In the genomic region with DNA sequence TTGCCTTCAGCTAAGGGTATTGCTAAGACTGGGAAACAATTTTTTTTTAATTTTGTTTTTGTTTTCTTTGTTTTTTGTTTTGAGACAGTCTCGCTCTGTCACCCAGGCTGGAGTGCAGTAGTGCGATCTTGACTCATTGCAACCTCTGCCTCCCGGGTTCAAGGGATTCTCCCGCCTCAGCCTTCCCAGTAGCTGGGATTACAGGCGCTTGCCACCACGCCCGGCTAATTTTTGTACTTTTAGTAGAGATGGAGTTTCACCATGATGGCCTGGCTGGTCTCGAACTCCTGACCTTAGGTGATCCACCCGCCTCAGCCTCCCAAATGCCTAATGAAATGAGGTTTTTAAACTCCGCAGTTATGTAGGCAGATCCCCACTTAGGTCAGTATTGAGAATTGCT, we compare ENCODE assay signal across 8 cellular contexts. TPM values are rescaled to one million over a fixed set of nuclear protein-coding genes. Genes with fewer than 3 reads are reported as not detected.
DNase-seq lines count a peak whose midpoint lies in the region; ATAC-seq and TF ChIP-seq lines count a peak whose summit lies in the region.
"Not testable (repeated sequence)": the region's sequence is repeated elsewhere in the genome, so short reads cannot be mapped to it uniquely, and the experiment has no call there.

No MANE protein-coding gene starts in this region.

- TF ChIP-seq CTCF in DOHH2 (IDR thresholded peaks at IDR 0.05; ENCODE audit: low read depth, low read length, poor library complexity, severe bottlenecking); PC-3 (conservative IDR thresholded peaks at IDR 0.05; ENCODE audit: low read depth, low read length); mesothelial cell of epicardium (IDR thresholded peaks at IDR 0.05; ENCODE audit: unreplicated experiment); tibial artery (IDR thresholded peaks at IDR 0.05): not testable (repeated sequence)

- peak overlapping the region; percentile 82 for H3K4me3 Mint-ChIP-seq in activated CD8-positive, alpha-beta T cell treated with anti-CD3 and anti-CD28 coated beads, Interleukin-2, amount 10 ng/mL, durations not matched to agents 7 days and 5 days
- H3K4me3 Mint-ChIP-seq in mesothelial cell of epicardium, result peak overlapping the region; percentile 81

- POLR2A ChIA-PET in PC-3 (lab: Charles Lee; ENCODE audit: unreplicated experiment), result not testable (repeated sequence)
- POLR2A ChIA-PET in activated CD8-positive, alpha-beta T cell treated with anti-CD3 and anti-CD28 coated beads, Interleukin-2, amount 10 ng/mL, durations not matched to agents 7 days and 5 days (lab: Charles Lee), result interaction anchor here (1.0 to 3.9 kb wide), 3 partner anchors 16 to 189 kb away, joined by 5 to 28 read pairs (median 5); no protein-coding TSS in a partner anchor

- H3K9me3 ChIP-seq in DOHH2 (ENCODE audit: control insufficient read depth, insufficient read depth, low read length); PC-3 (ENCODE audit: low read length); adipocyte (ENCODE audit: control insufficient read depth, low read length); skeletal muscle satellite cell (replicated peaks; ENCODE audit: low read length); tibial artery: not testable (repeated sequence)

- peak overlapping the region; percentile 86 for H3K27ac Mint-ChIP-seq in activated CD8-positive, alpha-beta T cell treated with anti-CD3 and anti-CD28 coated beads, Interleukin-2, amount 10 ng/mL, durations not matched to agents 7 days and 5 days
- peak overlapping the region; percentile 22 for H3K27ac Mint-ChIP-seq in mesothelial cell of epicardium

- peaks cover 74% of the 10 kb centered on the region for H3K79me2 ChIP-seq in DOHH2 (ENCODE audit: control insufficient read depth, low read length)
- peaks cover 80% of the 10 kb centered on the region for H3K79me2 ChIP-seq in PC-3 (ENCODE audit: low read length)

- not testable (repeated sequence) for H3K36me3 ChIP-seq in DOHH2 (ENCODE audit: control insufficient read depth, low read length); PC-3 (ENCODE audit: low read depth, low read length); adipocyte (ENCODE audit: control insufficient read depth, insufficient read depth, low read length, severe bottlenecking); skeletal muscle satellite cell (ENCODE audit: insufficient read depth, low read length); tibial artery

- peak overlapping the region; percentile 98 for H3K4me2 ChIP-seq in DOHH2 (ENCODE audit: low read length)
- H3K4me2 ChIP-seq in PC-3 (ENCODE audit: low read length), result peak overlapping the region; percentile 85
- peak overlapping the region; percentile 96 for H3K4me2 ChIP-seq in skeletal muscle satellite cell (ENCODE audit: low read length)

- H3K9me2 ChIP-seq in DOHH2 (replicated peaks; ENCODE audit: control insufficient read depth, low read length); PC-3 (replicated peaks; ENCODE audit: low read length): not testable (repeated sequence)

- H3F3A ChIP-seq in DOHH2 (ENCODE audit: control insufficient read depth, insufficient read depth); PC-3 (ENCODE audit: low read length, unreplicated experiment): not testable (repeated sequence)

- peak; percentile 0 for TF ChIP-seq POLR2A in erythroblast (IDR thresholded peaks at IDR 0.05; ENCODE audit: low read length)

- H3K27me3 ChIP-seq in DOHH2 (ENCODE audit: control insufficient read depth, low read length); PC-3 (ENCODE audit: low read length); adipocyte (replicated peaks; ENCODE audit: control insufficient read depth, insufficient read depth, low read length); skeletal muscle satellite cell (ENCODE audit: control insufficient read depth, insufficient read depth, low read length); tibial artery: not testable (repeated sequence)

- intact Hi-C loops in PC-3 (cut with micrococcal nuclease), result loop anchor here (5.0 kb wide), 1 partner anchor 288 kb away; no protein-coding TSS in a partner anchor
- intact Hi-C loops in tibial artery (cut with DNase I; ENCODE audit: low total_unique reads), result not testable (repeated sequence)

- peaks cover 56% of the 10 kb centered on the region for H3K4me1 ChIP-seq in DOHH2 (ENCODE audit: control insufficient read depth, low read length)
- H3K4me1 ChIP-seq in PC-3 (ENCODE audit: insufficient read depth, low read length), result peaks cover 45% of the 10 kb centered on the region
- H3K4me1 ChIP-seq in adipocyte (ENCODE audit: control insufficient read depth, insufficient read depth, low read length), result peaks cover 50% of the 10 kb centered on the region
- peaks cover 32% of the 10 kb centered on the region for H3K4me1 ChIP-seq in skeletal muscle satellite cell (ENCODE audit: control insufficient read depth, insufficient read depth, low read length)
- peaks cover 0 to 53% (median 17%) of the 10 kb centered on the region in 4 donors for H3K4me1 ChIP-seq in tibial artery

- H3K4me1 Mint-ChIP-seq in activated CD8-positive, alpha-beta T cell treated with anti-CD3 and anti-CD28 coated beads, Interleukin-2, amount 10 ng/mL, durations not matched to agents 7 days and 5 days (ENCODE audit: low read depth), result peaks cover 49% of the 10 kb centered on the region
- peaks cover 49% of the 10 kb centered on the region for H3K4me1 Mint-ChIP-seq in mesothelial cell of epicardium

- not testable (repeated sequence) for H3K9me3 Mint-ChIP-seq in activated CD8-positive, alpha-beta T cell treated with anti-CD3 and anti-CD28 coated beads, Interleukin-2, amount 10 ng/mL, durations not matched to agents 7 days and 5 days (ENCODE audit: insufficient read depth); mesothelial cell of epicardium

- CTCF ChIA-PET in PC-3 (lab: Charles Lee), result not testable (repeated sequence)
- CTCF ChIA-PET in activated CD8-positive, alpha-beta T cell treated with anti-CD3 and anti-CD28 coated beads, Interleukin-2, amount 10 ng/mL, durations not matched to agents 7 days and 5 days (lab: Charles Lee), result interaction anchor here (1.7 kb wide), 1 partner anchor 236 kb away, joined by 3 read pairs; no protein-coding TSS in a partner anchor

- H4K20me1 ChIP-seq in DOHH2 (ENCODE audit: control insufficient read depth, insufficient read depth, low read depth, low read length), result not testable (repeated sequence)
- peaks cover 25% of the 10 kb centered on the region for H4K20me1 ChIP-seq in PC-3 (ENCODE audit: low read length)

- DNase-seq in PC-3; activated CD8-positive, alpha-beta T cell treated with anti-CD3 and anti-CD28 coated beads, Interleukin-2, amount 10 ng/mL, durations not matched to agents 7 days and 5 days; adipocyte (ENCODE audit: low read depth); mesothelial cell of epicardium (ENCODE audit: low spot score in 2 of 2, unreplicated experiment in 2 of 2); tibial artery: not testable (repeated sequence)
- DNase-seq in erythroblast (lab: John Stamatoyannopoulos, UW), result peak in 1 of 2 experiments; percentile 11

- H3K4me3 ChIP-seq in DOHH2 (ENCODE audit: low read length) (peak overlapping the region; percentile 91), PC-3 (ENCODE audit: low read length) (peak overlapping the region; percentile 84; the same call in 1 of the 2 replicates), adipocyte (ENCODE audit: low read length) (peak overlapping the region; percentile 94), skeletal muscle satellite cell (ENCODE audit: low read length) (peak overlapping the region; percentile 97)
- H3K4me3 ChIP-seq in tibial artery, result not testable (repeated sequence)

- ATAC-seq in PC-3; activated CD8-positive, alpha-beta T cell treated with anti-CD3 and anti-CD28 coated beads, Interleukin-2, amount 10 ng/mL, durations not matched to agents 7 days and 5 days: not testable (repeated sequence)

- not testable (repeated sequence) for H3K27me3 Mint-ChIP-seq in activated CD8-positive, alpha-beta T cell treated with anti-CD3 and anti-CD28 coated beads, Interleukin-2, amount 10 ng/mL, durations not matched to agents 7 days and 5 days (ENCODE audit: low read depth); mesothelial cell of epicardium (ENCODE audit: low read depth)

- H3K27ac ChIP-seq in DOHH2 (ENCODE audit: low read depth, low read length); PC-3 (ENCODE audit: low read length): not testable (repeated sequence)
- H3K27ac ChIP-seq in tibial artery, result peak overlapping the region; percentile 8 to 97

- not testable (repeated sequence) for H2AFZ ChIP-seq in PC-3 (ENCODE audit: low read length)

- H3K9ac ChIP-seq in PC-3 (ENCODE audit: low read length), result 0 out of 2 replicates have a peak overlapping the region, but pooled peaks have one; percentile 74
- peak overlapping the region; percentile 87 for H3K9ac ChIP-seq in adipocyte (ENCODE audit: low read length)
- not testable (repeated sequence) for H3K9ac ChIP-seq in skeletal muscle satellite cell (ENCODE audit: low read depth, low read length)

- BruUV-seq in PC-3 (replicated peaks; lab: Mats Ljungman, UMichigan), result not testable (repeated sequence)

- H3K36me3 Mint-ChIP-seq in activated CD8-positive, alpha-beta T cell treated with anti-CD3 and anti-CD28 coated beads, Interleukin-2, amount 10 ng/mL, durations not matched to agents 7 days and 5 days (ENCODE audit: low read depth), result peaks cover 38% of the 10 kb centered on the region
- not testable (repeated sequence) for H3K36me3 Mint-ChIP-seq in mesothelial cell of epicardium

RNA-seq across cellular contexts. Expression of a gene that starts 2.5 kb away (rescaled TPM):
- total RNA-seq in PC-3 (2014; rRNA removed), result 14.7 and 18.5 TPM in 2 replicates
- total RNA-seq in activated CD8-positive, alpha-beta T cell treated with anti-CD3 and anti-CD28 coated beads, Interleukin-2, amount 10 ng/mL, durations not matched to agents 7 days and 5 days, result 100 to 1,000 TPM; 113 to 115 TPM
- total RNA-seq in mesothelial cell of epicardium, result 71.3 to 72.7 TPM (median 72.0 TPM) in 3 replicates
- 12.9 and 14.2 TPM in 2 replicates for total RNA-seq in skeletal muscle satellite cell (2012; rRNA removed)
